In genomic region chr2:118689456-118689855, GRCh38 we compare ENCODE assay signal across 27 cellular contexts.
"Had no signal": no experiment of that assay in that cellular context is flagged by ENCODE, and none has a peak within 500 bp of the region (broad histone marks: within the 10 kb centered on the region; RNA-seq: fewer than 3 reads in every experiment).

No MANE protein-coding gene starts in this region.

- DNase-seq: activated CD4-positive, alpha-beta T cell treated with anti-CD3 and anti-CD28 coated beads for 1 hour; activated CD4-positive, alpha-beta T cell treated with anti-CD3 and anti-CD28 coated beads, Interleukin-2, amount 50 U/mL, for 1 hour; activated CD8-positive, alpha-beta memory T cell treated with anti-CD3 and anti-CD28 coated beads, Interleukin-2, amount 50 U/mL, for 4 hours; activated naive CD4-positive, alpha-beta T cell; activated naive CD8-positive, alpha-beta T cell treated with anti-CD3 and anti-CD28 coated beads for 36 hours; activated T-cell treated with anti-CD3 and anti-CD28 coated beads, Interleukin-2, amount 50 U/mL, for 24 hours; colonic mucosa; dorsolateral prefrontal cortex; effector memory CD8-positive, alpha-beta T cell; foreskin melanocyte; glutamatergic neuron; immature natural killer cell; kidney glomerular epithelial cell; left lung; naive thymus-derived CD8-positive, alpha-beta T cell; retina; stimulated activated CD4-positive, alpha-beta T cell treated with anti-CD3 and anti-CD28 coated beads, Interleukin-2, amount 100 ng/mL, for 48 hours; stimulated activated naive CD4-positive, alpha-beta T cell; WERI-Rb-1 had no signal

- H3K36me3 Mint-ChIP-seq: activated naive CD8-positive, alpha-beta T cell treated with anti-CD3 and anti-CD28 coated beads for 36 hours; immature natural killer cell; naive thymus-derived CD8-positive, alpha-beta T cell; type B pancreatic cell had no signal

- H3K27ac ChIP-seq: colonic mucosa, dorsolateral prefrontal cortex, hepatocyte, left lung, thoracic aorta, vagina, WERI-Rb-1 had no signal

- H3K9me3 ChIP-seq: colonic mucosa, thoracic aorta, vagina had no signal

- H3K4me3 ChIP-seq: colonic mucosa, dorsolateral prefrontal cortex, hepatocyte, left lung, lung, thoracic aorta, vagina had no signal

- H3K27me3 ChIP-seq: colonic mucosa, hepatocyte, left lung, vagina had no signal

- H3K36me3 ChIP-seq: colonic mucosa, left lung, thoracic aorta, vagina, WERI-Rb-1 had no signal

- H3K27ac Mint-ChIP-seq: activated naive CD8-positive, alpha-beta T cell treated with anti-CD3 and anti-CD28 coated beads for 36 hours; activated T-cell treated with anti-CD3 and anti-CD28 coated beads, Interleukin-2, amount 50 U/mL, for 24 hours; activated T-helper 17 cell treated with anti-CD3 and anti-CD28 coated beads, Interleukin-2, amount 50 U/mL, for 72 hours; effector memory CD8-positive, alpha-beta T cell; immature natural killer cell; naive thymus-derived CD8-positive, alpha-beta T cell; progenitor cell of endocrine pancreas; type B pancreatic cell had no signal

- H3K4me1 Mint-ChIP-seq: activated naive CD8-positive, alpha-beta T cell treated with anti-CD3 and anti-CD28 coated beads for 36 hours; activated T-helper 17 cell treated with anti-CD3 and anti-CD28 coated beads, Interleukin-2, amount 50 U/mL, for 72 hours; central memory CD8-positive, alpha-beta T cell; immature natural killer cell; naive thymus-derived CD8-positive, alpha-beta T cell had no signal

- H3K9me3 Mint-ChIP-seq: activated naive CD8-positive, alpha-beta T cell treated with anti-CD3 and anti-CD28 coated beads for 36 hours; activated T-cell treated with anti-CD3 and anti-CD28 coated beads, Interleukin-2, amount 50 U/mL, for 24 hours; type B pancreatic cell had no signal

- H3K27me3 Mint-ChIP-seq: central memory CD8-positive, alpha-beta T cell had no signal

- H3K4me1 ChIP-seq: colonic mucosa, left lung, vagina had no signal

- H3K4me3 Mint-ChIP-seq: activated naive CD8-positive, alpha-beta T cell treated with anti-CD3 and anti-CD28 coated beads for 36 hours; activated T-cell treated with anti-CD3 and anti-CD28 coated beads, Interleukin-2, amount 50 U/mL, for 24 hours; activated T-helper 17 cell treated with anti-CD3 and anti-CD28 coated beads, Interleukin-2, amount 50 U/mL, for 72 hours; central memory CD8-positive, alpha-beta T cell; effector memory CD8-positive, alpha-beta T cell; immature natural killer cell; naive thymus-derived CD8-positive, alpha-beta T cell; type B pancreatic cell had no signal
